Comparison of ENCODE assay signal across 6 cellular contexts in genomic region chr5:140664018-140664352, GRCh38. TPM values are rescaled to one million over a fixed set of nuclear protein-coding genes. Genes with fewer than 3 reads are reported as not detected.
DNase-seq lines count a peak whose midpoint lies in the region; ATAC-seq and TF ChIP-seq lines count a peak whose summit lies in the region.

No MANE protein-coding gene starts in this region.

- H3K9me3 ChIP-seq in Panc1 (ENCODE audit: control insufficient read depth, insufficient read depth, low read depth, low read length), result no peaks in the 10 kb centered on the region
- H3K9me3 ChIP-seq in stomach, result no peaks in the 10 kb centered on the region

- H3K27me3 ChIP-seq in Panc1 (ENCODE audit: control insufficient read depth, insufficient read depth, low read length), result no peaks in the 10 kb centered on the region
- H3K27me3 ChIP-seq in stomach, result no peaks in the 10 kb centered on the region

- no peak for DNase-seq in Panc1 (ENCODE audit: low read depth, low spot score)
- DNase-seq in fibroblast of mammary gland (ENCODE audit: low read depth), result no peak
- no peak for DNase-seq in stomach
- no peak for DNase-seq in GM13977 (ENCODE audit: low spot score)
- no peak for DNase-seq in NCI-H226

- BruUV-seq in Panc1 (replicated peaks; lab: Mats Ljungman, UMichigan), result no TSS peak

- ATAC-seq in Panc1, result peak; percentile 15
- no peak for ATAC-seq in GM18867 (IDR thresholded peaks at IDR 0.05; ENCODE audit: unreplicated experiment)

- intact Hi-C loops in Panc1 (cut with micrococcal nuclease; ENCODE audit: unreplicated experiment), result no loop called here
- intact Hi-C loops in stomach (cut with DNase I; ENCODE audit: low total_unique reads), result no loop called here

- 7 to 27% (median 12%) methylated on average over 19 of the region's 19 CpGs for WGBS in stomach, 5 donors

- H3K4me1 ChIP-seq in Panc1 (ENCODE audit: control insufficient read depth, insufficient read depth, low read length) (peaks cover 3% of the 10 kb centered on the region; the same call in 1 of the 2 replicates), stomach (peaks cover 14 to 33% (median 28%) of the 10 kb centered on the region in 4 donors)

- POLR2A ChIA-PET in Panc1 (lab: Charles Lee), result interaction anchor here (0.6 to 0.7 kb wide), 4 partner anchors 17 to 99 kb away, joined by 4 to 9 read pairs (median 7); no protein-coding TSS in a partner anchor

- TF ChIP-seq EP300 in stomach (IDR thresholded peaks at IDR 0.05), result no peak

- no peak for TF ChIP-seq CTCF in Panc1 (IDR thresholded peaks at IDR 0.05)
- no peak for TF ChIP-seq CTCF in fibroblast of mammary gland (conservative IDR thresholded peaks at IDR 0.05; ENCODE audit: control insufficient read depth, insufficient read depth, low read depth, low read length)
- no peak for TF ChIP-seq CTCF in stomach (IDR thresholded peaks at IDR 0.05)
- no peak for TF ChIP-seq CTCF in GM13977 (IDR thresholded peaks at IDR 0.05; ENCODE audit: extremely low read depth, insufficient read depth, missing control alignments)

- peak overlapping the region; percentile 94 to 96 for H3K4me3 ChIP-seq in Panc1 (ENCODE audit: low read depth in 2 of 2, low read length in 2 of 2)
- peak overlapping the region; percentile 98 for H3K4me3 ChIP-seq in fibroblast of mammary gland (ENCODE audit: control insufficient read depth, low read depth, low read length)
- peak overlapping the region; percentile 79 to 96 (median 86) for H3K4me3 ChIP-seq in stomach

- TF ChIP-seq POLR2A in stomach (IDR thresholded peaks at IDR 0.05), result no peak

- H3K27ac ChIP-seq in Panc1 (ENCODE audit: low read length) (peak overlapping the region; percentile 97), stomach (peak overlapping the region; percentile 86 to 97 (median 94))

- in situ Hi-C loops in Panc1 (cut with HindIII; ENCODE audit: low pct_unique_long_range_greater_than_20kb, low sequenced_read_pairs) (no loop called here), GM13977 (cut with MboI; ENCODE audit: low pct_unique_long_range_greater_than_20kb, low sequenced_read_pairs, unreplicated experiment) (no loop called here)

- H3K36me3 ChIP-seq in Panc1 (ENCODE audit: control insufficient read depth, insufficient read depth, low read length) (peaks cover 17% of the 10 kb centered on the region), stomach (peaks cover 46 to 66% (median 63%) of the 10 kb centered on the region in 4 donors)

- CTCF ChIA-PET in Panc1 (lab: Charles Lee), result interaction anchor here (0.6 kb wide), 1 partner anchor 55 kb away, joined by 6 read pairs; no protein-coding TSS in a partner anchor

RNA-seq across cellular contexts. Expression of gene WDR55, which starts 0.7 kb away (rescaled TPM):
- total RNA-seq in Panc1 (2021; ENCODE audit: unreplicated experiment), result 49.2 TPM
- 34.0 TPM for polyA plus RNA-seq in Panc1 (2012; ENCODE audit: insufficient read length)
- 10 to 100 TPM; 20.7 to 51.0 (median 31.0) TPM for total RNA-seq in stomach
- 10 to 100 TPM; 13.8 to 19.6 (median 17.8) TPM for polyA plus RNA-seq in stomach

RNA-seq across cellular contexts. Expression of gene DND1, which starts 9.4 kb away (rescaled TPM):
- 1.8 TPM for total RNA-seq in Panc1 (2021; ENCODE audit: unreplicated experiment)
- polyA plus RNA-seq in Panc1 (2012; ENCODE audit: insufficient read length), result 3.9 TPM
- total RNA-seq in stomach, result 1 to 10 TPM in 2 of 5 donors, not detected in 3; 1.4 to 6.4 TPM
- polyA plus RNA-seq in stomach, result 1 to 10 TPM in 1 of 3 donors, under 1 TPM in 1, not detected in 1; 0.50 to 1.5 TPM

RNA-seq across cellular contexts. Expression of gene IK, which starts 16.4 kb away (rescaled TPM):
- total RNA-seq in Panc1 (2021; ENCODE audit: unreplicated experiment) (98.2 TPM), stomach (100 to 1,000 TPM in 1 of 5 donors, 10 to 100 TPM in 4; 69.4 to 155 (median 73.3) TPM)
- polyA plus RNA-seq in Panc1 (2012; ENCODE audit: insufficient read length), result 167 TPM
- polyA plus RNA-seq in stomach, result 10 to 100 TPM; 53.1 to 68.7 (median 61.4) TPM

RNA-seq across cellular contexts. Expression of gene NDUFA2, which starts 16.6 kb away (rescaled TPM):
- total RNA-seq in Panc1 (2021; ENCODE audit: unreplicated experiment) (81.7 TPM), stomach (100 to 1,000 TPM in 1 of 5 donors, 10 to 100 TPM in 4; 28.6 to 171 (median 42.3) TPM)
- polyA plus RNA-seq in Panc1 (2012; ENCODE audit: insufficient read length), result 174 TPM
- 100 to 1,000 TPM; 266 to 271 (median 271) TPM for polyA plus RNA-seq in stomach

RNA-seq across cellular contexts. Expression of gene TMCO6, which starts 24.7 kb away (rescaled TPM):
- total RNA-seq in Panc1 (2021; ENCODE audit: unreplicated experiment) (18.9 TPM), stomach (10 to 100 TPM in 2 of 5 donors, 1 to 10 TPM in 3; 4.0 to 40.8 (median 7.0) TPM)
- 15.4 TPM for polyA plus RNA-seq in Panc1 (2012; ENCODE audit: insufficient read length)
- polyA plus RNA-seq in stomach, result 10 to 100 TPM in 1 of 3 donors, 1 to 10 TPM in 2; 6.8 to 15.5 (median 7.9) TPM
